In genomic region chr16:68987734-68988457, GRCh38 we compare ENCODE assay signal across 1 cellular context.
TF ChIP-seq lines count a peak whose summit lies in the region.

No MANE protein-coding gene starts in this region.

TF ChIP-seq in IMR-90, 13 proteins besides CTCF, POLR2A, EP300 and RAD21:
- no peak for TF ChIP-seq BHLHE40 (IDR thresholded peaks at IDR 0.05; ENCODE audit: low read depth, low read length)
- TF ChIP-seq NFE2L2 (IDR thresholded peaks at IDR 0.05; ENCODE audit: low read depth, low read length) = no peak
- no peak for TF ChIP-seq MXI1 (IDR thresholded peaks at IDR 0.05; ENCODE audit: borderline replicate concordance, low read depth, low read length)
- no peak for TF ChIP-seq CHD1 (IDR thresholded peaks at IDR 0.05; ENCODE audit: low read depth, low read length)
- TF ChIP-seq MAZ (IDR thresholded peaks at IDR 0.05; ENCODE audit: borderline replicate concordance, low read depth, low read length) = no peak
- TF ChIP-seq CEBPB (IDR thresholded peaks at IDR 0.05; ENCODE audit: low read depth, low read length) = no peak
- TF ChIP-seq RCOR1 (IDR thresholded peaks at IDR 0.05; ENCODE audit: insufficient replicate concordance, low read length) = no peak
- TF ChIP-seq RFX5 (IDR thresholded peaks at IDR 0.05; ENCODE audit: low read depth, low read length) = no peak
- no peak for TF ChIP-seq USF2 (IDR thresholded peaks at IDR 0.05; ENCODE audit: low read depth, low read length)
- no peak for TF ChIP-seq SMC3 (IDR thresholded peaks at IDR 0.05; ENCODE audit: low read depth, low read length)
- no peak for TF ChIP-seq FOS (IDR thresholded peaks at IDR 0.05; ENCODE audit: low read depth, low read length)
- no peak for TF ChIP-seq ELK1 (IDR thresholded peaks at IDR 0.05; ENCODE audit: borderline replicate concordance, low read depth, low read length)
